Comparison of ENCODE assay signal across 20 cellular contexts in genomic region chr2:65077898-65078297, GRCh38. TPM values are rescaled to one million over a fixed set of nuclear protein-coding genes. Genes with fewer than 3 reads are reported as not detected.
A peak's percentile ranks its signal among the peaks of the same experiment; 100 is the strongest.
DNase-seq lines count a peak whose midpoint lies in the region; ATAC-seq, FAIRE-seq and TF ChIP-seq lines count a peak whose summit lies in the region.
"Had no signal": no experiment of that assay in that cellular context is flagged by ENCODE, and none has a peak within 500 bp of the region (broad histone marks: within the 10 kb centered on the region; RNA-seq: fewer than 3 reads in every experiment).

No MANE protein-coding gene starts in this region.

- H3K27me3 ChIP-seq in ACC112 (ENCODE audit: insufficient read depth, low read length), result no peaks in the 10 kb centered on the region
- no peaks in the 10 kb centered on the region for H3K27me3 ChIP-seq in IMR-90 (ENCODE audit: control insufficient read depth, insufficient read depth, low read length)
- H3K27me3 ChIP-seq: gastroesophageal sphincter, testis had no signal

- no peaks in the 10 kb centered on the region for H3K9me3 ChIP-seq in IMR-90 (ENCODE audit: control insufficient read depth, insufficient read depth, low read length)
- H3K9me3 ChIP-seq: gastroesophageal sphincter, testis had no signal

- no peak overlapping the region for H3K18ac ChIP-seq in IMR-90 (ENCODE audit: low read depth, low read length)

- POLR2A ChIA-PET in IMR-90 (lab: Charles Lee; ENCODE audit: unreplicated experiment), result no interaction called here

- TF ChIP-seq CTCF in AG09309 (IDR thresholded peaks at IDR 0.05; ENCODE audit: control insufficient read depth, insufficient read depth, low read depth, low read length, missing control alignments) (peak; percentile 3), IMR-90 (conservative IDR thresholded peaks at IDR 0.05; ENCODE audit: low read depth, low read length) (no peak)

- H2BK15ac ChIP-seq in IMR-90 (ENCODE audit: low read depth, low read length), result no peak overlapping the region

- CTCF ChIA-PET in IMR-90 (lab: Yijun Ruan, JAX), result no interaction called here

- H3K4me2 ChIP-seq in IMR-90 (ENCODE audit: low read depth, low read length), result no peak overlapping the region

- no peaks in the 10 kb centered on the region for H3K79me2 ChIP-seq in ACC112 (ENCODE audit: control insufficient read depth, insufficient read depth, low read length, unreplicated experiment)

- peak overlapping the region; percentile 4; the same call in 1 of the 2 replicates for H2AK5ac ChIP-seq in IMR-90 (ENCODE audit: low read depth, low read length)

- no peak overlapping the region for H3K23ac ChIP-seq in IMR-90 (ENCODE audit: low read depth, low read length)

- H4K20me1 ChIP-seq in IMR-90 (ENCODE audit: insufficient read depth, low read length), result peaks cover 50% of the 10 kb centered on the region

- BruUV-seq in IMR-90 (replicated peaks; lab: Mats Ljungman, UMichigan), result no TSS peak

- H2AFZ ChIP-seq in ACC112 (ENCODE audit: low read length, unreplicated experiment) (no peak overlapping the region), IMR-90 (replicated peaks; ENCODE audit: low read length, poor library complexity) (no peak overlapping the region)

- H2BK120ac ChIP-seq in IMR-90 (ENCODE audit: low read depth, low read length), result no peak overlapping the region

- ATAC-seq in IMR-90 (ENCODE audit: low read depth) (no peak), left lobe of liver (no peak), GM18498 (IDR thresholded peaks at IDR 0.05; ENCODE audit: unreplicated experiment) (no peak)
- ATAC-seq: gastroesophageal sphincter had no signal

- dilution Hi-C loops in IMR-90 (cut with HindIII; ENCODE audit: low sequenced_read_pairs, unreplicated experiment), result no loop called here

- no peak for TF ChIP-seq POLR2A in IMR-90 (IDR thresholded peaks at IDR 0.05; ENCODE audit: low read depth, low read length)

- H3K4me3 ChIP-seq in ACC112 (ENCODE audit: low read depth, low read length) (no peak overlapping the region), AG09309 (ENCODE audit: control insufficient read depth, low read depth, low read length) (no peak overlapping the region), IMR-90 (ENCODE audit: insufficient read depth, low read depth, low read length) (no peak overlapping the region)
- H3K4me3 ChIP-seq: coronary artery, gastroesophageal sphincter, testis had no signal

- H4K8ac ChIP-seq in IMR-90 (ENCODE audit: low read depth in 2 of 2, low read length in 2 of 2), result no peak overlapping the region

- DNase-seq in AG09309 (ENCODE audit: low read depth) (no peak), IMR-90 (no peak), left lobe of liver (ENCODE audit: low spot score) (peak; percentile 40), GM19238 (ENCODE audit: insufficient read length, low spot score) (no peak), GM19239 (ENCODE audit: insufficient read length, low spot score) (no peak)
- DNase-seq: activated CD4-positive, CD25-positive, alpha-beta regulatory T cell; activated CD8-positive, alpha-beta memory T cell treated with anti-CD3 and anti-CD28 coated beads for 24 hours; kidney; MM.1S; NCI-H1436 treated with DMSO at 0.1 percent for 48 hours; NCI-H526; nucleus accumbens; T1000; testis had no signal

- H2BK20ac ChIP-seq in IMR-90 (ENCODE audit: low read depth, low read length), result no peak overlapping the region

- no peak for TF ChIP-seq RAD21 in IMR-90 (IDR thresholded peaks at IDR 0.05; ENCODE audit: low read length)

- H3K14ac ChIP-seq in IMR-90 (replicated peaks; ENCODE audit: low read depth, low read length), result no peak overlapping the region

- no peak for FAIRE-seq in GM19239 (lab: Jason Lieb, UNC)
- FAIRE-seq: bronchial epithelial cell, H54, kidney had no signal

- WGBS in IMR-90 (ENCODE audit: extremely low coverage in 2 of 2, insufficient read length in 1 of 2), 2 experiments, result 100% methylated on average over 1 of the region's 7 CpGs; no CpG with 5 or more reads in 1 of the 2 experiments

- H2BK5ac ChIP-seq in IMR-90 (ENCODE audit: low read depth, low read length, poor library complexity, severe bottlenecking), result no peak overlapping the region

- H2AK9ac ChIP-seq in IMR-90 (replicated peaks; ENCODE audit: low read depth, low read length, poor library complexity), result no peak overlapping the region

- in situ Hi-C loops in IMR-90 (cut with MboI; ENCODE audit: low sequenced_read_pairs), result no loop called here

- H3K56ac ChIP-seq in IMR-90 (ENCODE audit: extremely low read depth, insufficient read depth, low read length), result no peak overlapping the region

- H3K79me1 ChIP-seq in IMR-90 (ENCODE audit: low read depth in 1 of 2, low read length in 2 of 2), result peaks cover 16 to 72% of the 10 kb centered on the region in 2 experiments

- H4K91ac ChIP-seq in IMR-90 (ENCODE audit: insufficient read depth, low read depth, low read length), result no peak overlapping the region

- no peak overlapping the region for H4K5ac ChIP-seq in IMR-90 (ENCODE audit: low read depth, low read length)

- no peak overlapping the region for H3K9ac ChIP-seq in IMR-90 (ENCODE audit: low read depth, low read length)

- intact Hi-C loops in IMR-90 (cut with micrococcal nuclease), result no loop called here

- H3K36me3 ChIP-seq in ACC112 (ENCODE audit: insufficient read depth, low read length) (peaks cover 11% of the 10 kb centered on the region), IMR-90 (ENCODE audit: control insufficient read depth, insufficient read depth, low read length) (peaks cover 46% of the 10 kb centered on the region)

- no peak overlapping the region for H3K4ac ChIP-seq in IMR-90 (ENCODE audit: low read depth, low read length)

- H3K27ac ChIP-seq in ACC112 (ENCODE audit: low read depth, low read length), result 0 out of 2 replicates have a peak overlapping the region, but pooled peaks have one; percentile 18
- no peak overlapping the region for H3K27ac ChIP-seq in IMR-90 (ENCODE audit: insufficient read depth, low read length)
- H3K27ac ChIP-seq: coronary artery, testis had no signal

- peaks cover 20% of the 10 kb centered on the region for H3K4me1 ChIP-seq in ACC112 (ENCODE audit: control insufficient read depth, insufficient read depth, low read length, unreplicated experiment)
- peaks cover 13% of the 10 kb centered on the region for H3K4me1 ChIP-seq in IMR-90 (ENCODE audit: control insufficient read depth, insufficient read depth, low read length)

- peaks cover 15% of the 10 kb centered on the region for H3K9me1 ChIP-seq in IMR-90 (ENCODE audit: insufficient read depth, low read length)

TF ChIP-seq in IMR-90, 13 proteins besides CTCF, POLR2A, EP300 and RAD21:
- TF ChIP-seq, protein P1, sequence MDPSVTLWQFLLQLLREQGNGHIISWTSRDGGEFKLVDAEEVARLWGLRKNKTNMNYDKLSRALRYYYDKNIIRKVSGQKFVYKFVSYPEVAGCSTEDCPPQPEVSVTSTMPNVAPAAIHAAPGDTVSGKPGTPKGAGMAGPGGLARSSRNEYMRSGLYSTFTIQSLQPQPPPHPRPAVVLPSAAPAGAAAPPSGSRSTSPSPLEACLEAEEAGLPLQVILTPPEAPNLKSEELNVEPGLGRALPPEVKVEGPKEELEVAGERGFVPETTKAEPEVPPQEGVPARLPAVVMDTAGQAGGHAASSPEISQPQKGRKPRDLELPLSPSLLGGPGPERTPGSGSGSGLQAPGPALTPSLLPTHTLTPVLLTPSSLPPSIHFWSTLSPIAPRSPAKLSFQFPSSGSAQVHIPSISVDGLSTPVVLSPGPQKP (IDR thresholded peaks at IDR 0.05; ENCODE audit: borderline replicate concordance, low read depth, low read length), result no peak
- no peak for TF ChIP-seq SMC3 (IDR thresholded peaks at IDR 0.05; ENCODE audit: low read depth, low read length)
- TF ChIP-seq RFX5 (IDR thresholded peaks at IDR 0.05; ENCODE audit: low read depth, low read length), result no peak
- no peak for TF ChIP-seq MXI1 (IDR thresholded peaks at IDR 0.05; ENCODE audit: borderline replicate concordance, low read depth, low read length)
- no peak for TF ChIP-seq CEBPB (IDR thresholded peaks at IDR 0.05; ENCODE audit: low read depth, low read length)
- TF ChIP-seq FOS (IDR thresholded peaks at IDR 0.05; ENCODE audit: low read depth, low read length), result no peak
- no peak for TF ChIP-seq BHLHE40 (IDR thresholded peaks at IDR 0.05; ENCODE audit: low read depth, low read length)
- TF ChIP-seq NFE2L2 (IDR thresholded peaks at IDR 0.05; ENCODE audit: low read depth, low read length), result no peak
- no peak for TF ChIP-seq RCOR1 (IDR thresholded peaks at IDR 0.05; ENCODE audit: insufficient replicate concordance, low read length)
- TF ChIP-seq, protein P2, sequence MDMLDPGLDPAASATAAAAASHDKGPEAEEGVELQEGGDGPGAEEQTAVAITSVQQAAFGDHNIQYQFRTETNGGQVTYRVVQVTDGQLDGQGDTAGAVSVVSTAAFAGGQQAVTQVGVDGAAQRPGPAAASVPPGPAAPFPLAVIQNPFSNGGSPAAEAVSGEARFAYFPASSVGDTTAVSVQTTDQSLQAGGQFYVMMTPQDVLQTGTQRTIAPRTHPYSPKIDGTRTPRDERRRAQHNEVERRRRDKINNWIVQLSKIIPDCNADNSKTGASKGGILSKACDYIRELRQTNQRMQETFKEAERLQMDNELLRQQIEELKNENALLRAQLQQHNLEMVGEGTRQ (IDR thresholded peaks at IDR 0.05; ENCODE audit: low read depth, low read length), result no peak
- no peak for TF ChIP-seq CHD1 (IDR thresholded peaks at IDR 0.05; ENCODE audit: low read depth, low read length)
- no peak for TF ChIP-seq MAFK (IDR thresholded peaks at IDR 0.05; ENCODE audit: low read depth, low read length)
- TF ChIP-seq MAZ (IDR thresholded peaks at IDR 0.05; ENCODE audit: borderline replicate concordance, low read depth, low read length), result no peak

RNA-seq across cellular contexts. Expression of gene CEP68, which starts 21.7 kb away (rescaled TPM):
- 5.3 and 5.6 TPM in 2 replicates for total RNA-seq in IMR-90 (2012; rRNA removed)
- polyA plus RNA-seq in IMR-90 (2012; rRNA removed), result 5.5 TPM in 2 replicates
- polyA plus RNA-seq in IMR-90 (2012; cell fraction: cytosol; rRNA removed), result 3.8 and 5.6 TPM in 2 replicates
- 8.2 and 8.7 TPM in 2 replicates for polyA plus RNA-seq in IMR-90 (2012; cell fraction: nucleus; rRNA removed; ENCODE audit: low replicate concordance)
- 2.2 TPM for total RNA-seq in left lobe of liver

RNA-seq across cellular contexts. Expression of gene RAB1A, which starts 52.0 kb away (rescaled TPM):
- total RNA-seq in IMR-90 (2012; rRNA removed), result 114 and 127 TPM in 2 replicates
- 152 and 169 TPM in 2 replicates for polyA plus RNA-seq in IMR-90 (2012; rRNA removed)
- 44.4 and 46.8 TPM in 2 replicates for polyA plus RNA-seq in IMR-90 (2012; cell fraction: cytosol; rRNA removed)
- 10.2 and 75.1 TPM in 2 replicates for polyA plus RNA-seq in IMR-90 (2012; cell fraction: nucleus; rRNA removed; ENCODE audit: low replicate concordance)
- 62.3 TPM for total RNA-seq in left lobe of liver
